In genomic region chr18:78522507-78522906, GRCh38 we compare ENCODE assay signal across 7 cellular contexts.
"Had no signal": no experiment of that assay in that cellular context is flagged by ENCODE, and none has a peak within 500 bp of the region (broad histone marks: within the 10 kb centered on the region; RNA-seq: fewer than 3 reads in every experiment).

No MANE protein-coding gene starts in this region.

- ATAC-seq: HCT116, HepG2 had no signal

- DNase-seq: GM23248, GOT3, H7, HFFc6, KBM-7 had no signal
